ENCODE assay signal across 30 cellular contexts in genomic region chr16:285146-286055, GRCh38. TPM values are rescaled to one million over a fixed set of nuclear protein-coding genes. Genes with fewer than 3 reads are reported as not detected.
"Had no signal": no experiment of that assay in that cellular context is flagged by ENCODE, and none has a peak within 500 bp of the region (broad histone marks: within the 10 kb centered on the region; RNA-seq: fewer than 3 reads in every experiment).

No MANE protein-coding gene starts in this region.

- FAIRE-seq: endothelial cell of umbilical vein had no signal

- ATAC-seq: activated CD4-positive, alpha-beta T cell treated with anti-CD3 and anti-CD28 coated beads for 36 hours; activated naive CD4-positive, alpha-beta T cell treated with anti-CD3 and anti-CD28 coated beads, Interleukin-2, amount 50 U/mL, for 72 hours; activated T-helper 17 cell treated with anti-CD3 and anti-CD28 coated beads, Interleukin-2, amount 50 U/mL, for 72 hours; gastrocnemius medialis; left lung; naive thymus-derived CD4-positive, alpha-beta T cell; T-helper 17 cell had no signal

- H3K36me3 Mint-ChIP-seq: activated naive CD4-positive, alpha-beta T cell treated with anti-CD3 and anti-CD28 coated beads, Interleukin-2, amount 50 U/mL, for 72 hours had no signal

- H3K4me3 ChIP-seq: esophagus muscularis mucosa, gastrocnemius medialis, left lung, lung, spleen, thoracic aorta had no signal

- H3K9me3 ChIP-seq: esophagus muscularis mucosa, gastrocnemius medialis, left lung, thoracic aorta had no signal

- H3K4me3 Mint-ChIP-seq: activated B cell treated with CpG ODN at 0.5 μM for 24 hours; activated CD4-positive, alpha-beta T cell treated with anti-CD3 and anti-CD28 coated beads for 36 hours; activated T-cell treated with anti-CD3 and anti-CD28 coated beads, Interleukin-2, amount 50 U/mL, for 24 hours; activated T-helper 17 cell treated with anti-CD3 and anti-CD28 coated beads, Interleukin-2, amount 50 U/mL, for 72 hours; naive thymus-derived CD4-positive, alpha-beta T cell; neural crest cell; T-helper 17 cell; type B pancreatic cell had no signal

- H3K27me3 Mint-ChIP-seq: activated T-helper 17 cell treated with anti-CD3 and anti-CD28 coated beads, Interleukin-2, amount 50 U/mL, for 72 hours; T-helper 17 cell had no signal

- H3K4me1 Mint-ChIP-seq: activated B cell treated with CpG ODN at 0.5 μM for 24 hours; activated CD4-positive, alpha-beta T cell treated with anti-CD3 and anti-CD28 coated beads for 36 hours; activated T-helper 17 cell treated with anti-CD3 and anti-CD28 coated beads, Interleukin-2, amount 50 U/mL, for 72 hours; naive thymus-derived CD4-positive, alpha-beta T cell; neural crest cell had no signal

- H3K9me3 Mint-ChIP-seq: activated B cell treated with CpG ODN at 0.5 μM for 24 hours; activated naive CD4-positive, alpha-beta T cell treated with anti-CD3 and anti-CD28 coated beads, Interleukin-2, amount 50 U/mL, for 72 hours; activated T-cell treated with anti-CD3 and anti-CD28 coated beads, Interleukin-2, amount 50 U/mL, for 24 hours; activated T-helper 17 cell treated with anti-CD3 and anti-CD28 coated beads, Interleukin-2, amount 50 U/mL, for 72 hours; naive thymus-derived CD4-positive, alpha-beta T cell; neural crest cell; type B pancreatic cell had no signal

- DNase-seq: activated B cell treated with CpG ODN at 0.5 μM for 24 hours; activated CD4-positive, alpha-beta T cell treated with anti-CD3 and anti-CD28 coated beads for 36 hours; activated CD4-positive, alpha-beta T cell treated with anti-CD3 and anti-CD28 coated beads, Interleukin-2, amount 50 U/mL, for 4 hours; activated CD8-positive, alpha-beta memory T cell treated with anti-CD3 and anti-CD28 coated beads for 24 hours; activated CD8-positive, alpha-beta memory T cell treated with anti-CD3 and anti-CD28 coated beads, Interleukin-2, amount 50 U/mL, for 4 hours; activated T-cell treated with anti-CD3 and anti-CD28 coated beads, Interleukin-2, amount 50 U/mL, for 24 hours; aorta; brain microvascular endothelial cell; caudate nucleus; dermis blood vessel endothelial cell; effector memory CD4-positive, alpha-beta T cell; gastrocnemius medialis; head of caudate nucleus; islet precursor cell; naive thymus-derived CD4-positive, alpha-beta T cell; retina; spleen; stimulated activated CD4-positive, alpha-beta T cell treated with anti-CD3 and anti-CD28 coated beads, Interleukin-4, amount 100 ng/mL, for 1 hour; stimulated activated naive CD4-positive, alpha-beta T cell; T-helper 17 cell had no signal

- H3K27ac Mint-ChIP-seq: activated B cell treated with CpG ODN at 0.5 μM for 24 hours; activated CD4-positive, alpha-beta T cell treated with anti-CD3 and anti-CD28 coated beads for 36 hours; activated naive CD4-positive, alpha-beta T cell treated with anti-CD3 and anti-CD28 coated beads, Interleukin-2, amount 50 U/mL, for 72 hours; activated T-cell treated with anti-CD3 and anti-CD28 coated beads, Interleukin-2, amount 50 U/mL, for 24 hours; activated T-helper 17 cell treated with anti-CD3 and anti-CD28 coated beads, Interleukin-2, amount 50 U/mL, for 72 hours; naive thymus-derived CD4-positive, alpha-beta T cell; T-helper 17 cell; type B pancreatic cell had no signal

- H3K27ac ChIP-seq: brain microvascular endothelial cell, esophagus muscularis mucosa, gastrocnemius medialis, left lung, spleen, thoracic aorta had no signal

RNA-seq across cellular contexts. Expression of gene PDIA2, which starts 2.4 kb away (rescaled TPM):
- total RNA-seq: activated B cell treated with CpG ODN at 0.5 μM for 24 hours; activated CD4-positive, alpha-beta T cell treated with anti-CD3 and anti-CD28 coated beads for 36 hours; activated naive CD4-positive, alpha-beta T cell treated with anti-CD3 and anti-CD28 coated beads, Interleukin-2, amount 50 U/mL, for 72 hours; activated T-helper 17 cell treated with anti-CD3 and anti-CD28 coated beads, Interleukin-2, amount 50 U/mL, for 72 hours; endothelial cell of umbilical vein; osteoblast had no signal
- polyA plus RNA-seq: naive thymus-derived CD4-positive, alpha-beta T cell had no signal

RNA-seq across cellular contexts. Expression of gene ARHGDIG, which starts 5.0 kb away (rescaled TPM):
- total RNA-seq: activated B cell treated with CpG ODN at 0.5 μM for 24 hours; activated CD4-positive, alpha-beta T cell treated with anti-CD3 and anti-CD28 coated beads for 36 hours; activated naive CD4-positive, alpha-beta T cell treated with anti-CD3 and anti-CD28 coated beads, Interleukin-2, amount 50 U/mL, for 72 hours; activated T-helper 17 cell treated with anti-CD3 and anti-CD28 coated beads, Interleukin-2, amount 50 U/mL, for 72 hours; osteoblast; spleen; T-helper 17 cell; thoracic aorta had no signal
- polyA plus RNA-seq: naive thymus-derived CD4-positive, alpha-beta T cell had no signal

RNA-seq across cellular contexts. Expression of gene RGS11, which starts 9.7 kb away (rescaled TPM):
- total RNA-seq: activated B cell treated with CpG ODN at 0.5 μM for 24 hours, T-helper 17 cell had no signal
- polyA plus RNA-seq: naive thymus-derived CD4-positive, alpha-beta T cell had no signal
